ENCODE assay signal across 9 cellular contexts in genomic region chr15:84840741-84841429, GRCh38. TPM values are rescaled to one million over a fixed set of nuclear protein-coding genes. Genes with fewer than 3 reads are reported as not detected.
A peak's percentile ranks its signal among the peaks of the same experiment; 100 is the strongest.
DNase-seq lines count a peak whose midpoint lies in the region; ATAC-seq and TF ChIP-seq lines count a peak whose summit lies in the region.
"Had no signal": no experiment of that assay in that cellular context is flagged by ENCODE, and none has a peak within 500 bp of the region (broad histone marks: within the 10 kb centered on the region; RNA-seq: fewer than 3 reads in every experiment).

No MANE protein-coding gene starts in this region.

- H4K20me1 ChIP-seq in HCT116 (ENCODE audit: insufficient read depth): no peaks in the 10 kb centered on the region
- no peaks in the 10 kb centered on the region for H4K20me1 ChIP-seq in smooth muscle cell (ENCODE audit: low read depth)

- TF ChIP-seq CTCF in HCT116 (IDR thresholded peaks at IDR 0.05 in 2 of 3, conservative IDR thresholded peaks at IDR 0.05 in 1 of 3; ENCODE audit: borderline replicate concordance in 1 of 3, insufficient read depth in 1 of 3, low read depth in 2 of 3, low read length in 2 of 3) (no peak), smooth muscle cell (IDR thresholded peaks at IDR 0.05; ENCODE audit: borderline replicate concordance, insufficient read depth, poor library complexity, severe bottlenecking) (no peak), A673 (conservative IDR thresholded peaks at IDR 0.05; ENCODE audit: low read depth, low read length) (no peak)

- intact Hi-C loops in HCT116 (cut with micrococcal nuclease) (loop anchor here (10.0 kb wide), 1 partner anchor 204 kb away; no protein-coding TSS in a partner anchor), left ventricle myocardium superior (cut with micrococcal nuclease) (no loop called here), A673 (cut with micrococcal nuclease; ENCODE audit: unreplicated experiment) (loop anchor here (10.0 kb wide), 1 partner anchor 204 kb away; no protein-coding TSS in a partner anchor)

- H3K4me2 ChIP-seq in HCT116 (ENCODE audit: low read length) (peak overlapping the region; percentile 41), smooth muscle cell (peak overlapping the region; percentile 10)

- H3K27ac ChIP-seq in HCT116 (ENCODE audit: low read depth, low read length): peak overlapping the region; percentile 0; the same call in 1 of the 2 replicates
- peak overlapping the region; percentile 54 for H3K27ac ChIP-seq in smooth muscle cell (ENCODE audit: low read depth)
- H3K27ac ChIP-seq in A673 (ENCODE audit: low read depth, low read length, poor library complexity, severe bottlenecking): no peak overlapping the region

- no peak for TF ChIP-seq POLR2A in HCT116 (IDR thresholded peaks at IDR 0.05; ENCODE audit: borderline replicate concordance, extremely low read depth, insufficient read depth, insufficient read length)

- BruUV-seq in HCT116 (replicated peaks; lab: Mats Ljungman, UMichigan) (no TSS peak), A673 (replicated peaks; lab: Mats Ljungman, UMichigan) (no TSS peak)

- H3K27ac Mint-ChIP-seq in activated T-helper 17 cell treated with anti-CD3 and anti-CD28 coated beads, Interleukin-2, amount 50 U/mL, for 72 hours: peak overlapping the region; percentile 31
- H3K27ac Mint-ChIP-seq: activated B cell treated with CpG ODN at 0.5 μM for 24 hours had no signal

- POLR2A ChIA-PET in HCT116 (lab: Charles Lee) (interaction anchor here (1.0 kb wide), 1 partner anchor 89 kb away, joined by 3 read pairs; no protein-coding TSS in a partner anchor), A673 (lab: Charles Lee; ENCODE audit: low non-redundant PET) (no interaction called here)

- peak overlapping the region; percentile 13; the same call in 1 of the 2 replicates for H3K9ac ChIP-seq in HCT116 (ENCODE audit: low read length)
- H3K9ac ChIP-seq in smooth muscle cell (ENCODE audit: low read depth): peak overlapping the region; percentile 42

- H3K36me3 ChIP-seq in HCT116 (ENCODE audit: control insufficient read depth in 1 of 2, insufficient read depth in 2 of 2, low read length in 2 of 2): no peaks in the 10 kb centered on the region
- H3K36me3 ChIP-seq in smooth muscle cell (ENCODE audit: low read depth): no peaks in the 10 kb centered on the region
- H3K36me3 ChIP-seq in A673 (ENCODE audit: insufficient read depth, low read length, poor library complexity, severe bottlenecking): no peaks in the 10 kb centered on the region

- H2AFZ ChIP-seq in HCT116 (ENCODE audit: low read depth, low read length, poor library complexity, severe bottlenecking): no peak overlapping the region
- H2AFZ ChIP-seq in smooth muscle cell (ENCODE audit: low read depth): no peak overlapping the region

- H3K4me1 ChIP-seq in HCT116 (ENCODE audit: control insufficient read depth in 1 of 2, insufficient read depth in 2 of 2, low read length in 2 of 2) (peaks cover 13 to 27% of the 10 kb centered on the region in 2 experiments), smooth muscle cell (ENCODE audit: low read depth) (peaks cover 3% of the 10 kb centered on the region), A673 (ENCODE audit: insufficient read depth, low read length, poor library complexity, severe bottlenecking) (no peaks in the 10 kb centered on the region)

- DNase-seq in HCT116 (ENCODE audit: low read depth, low spot score) (peak; percentile 29), left ventricle myocardium superior (peak; percentile 82), smooth muscle cell (lab: John Stamatoyannopoulos, UW; ENCODE audit: unreplicated experiment) (no peak), A673 (ENCODE audit: low spot score) (no peak), NCI-H345 treated with DMSO at 0.1 percent for 48 hours (lab: John Stamatoyannopoulos, UW; ENCODE audit: unreplicated experiment) (no peak)
- DNase-seq: activated B cell treated with CpG ODN at 0.5 μM for 24 hours had no signal

- no peak overlapping the region for H3K4me3 ChIP-seq in HCT116 (replicated peaks in 1 of 2; ENCODE audit: low read depth in 1 of 2, low read length in 2 of 2)
- H3K4me3 ChIP-seq in smooth muscle cell: no peak overlapping the region
- no peak overlapping the region for H3K4me3 ChIP-seq in A673 (ENCODE audit: low read depth, low read length, poor library complexity, severe bottlenecking)

- H3K27me3 Mint-ChIP-seq in activated T-helper 17 cell treated with anti-CD3 and anti-CD28 coated beads, Interleukin-2, amount 50 U/mL, for 72 hours: peaks cover 13% of the 10 kb centered on the region
- H3K27me3 Mint-ChIP-seq: activated B cell treated with CpG ODN at 0.5 μM for 24 hours had no signal

- H3F3A ChIP-seq in smooth muscle cell (ENCODE audit: low read depth): no peaks in the 10 kb centered on the region

- TF ChIP-seq RAD21 in HCT116 (IDR thresholded peaks at IDR 0.05; ENCODE audit: low read depth): no peak

- WGBS in smooth muscle cell (ENCODE audit: low lambda C conversion rate): 81% methylated on average over 12 of the region's 12 CpGs

- H3K79me2 ChIP-seq in HCT116 (ENCODE audit: insufficient read depth, low read length): no peaks in the 10 kb centered on the region
- H3K79me2 ChIP-seq in smooth muscle cell (ENCODE audit: low read depth): peaks cover 8% of the 10 kb centered on the region

- CTCF ChIA-PET in HCT116 (lab: Charles Lee): interaction anchor here (0.8 kb wide), 1 partner anchor 38 kb away, joined by 4 read pairs; no protein-coding TSS in a partner anchor
- CTCF ChIA-PET in A673 (lab: Charles Lee): no interaction called here

- no peak overlapping the region for H3K4me3 Mint-ChIP-seq in activated T-helper 17 cell treated with anti-CD3 and anti-CD28 coated beads, Interleukin-2, amount 50 U/mL, for 72 hours
- H3K4me3 Mint-ChIP-seq: activated B cell treated with CpG ODN at 0.5 μM for 24 hours had no signal

- no peaks in the 10 kb centered on the region for H3K4me1 Mint-ChIP-seq in activated T-helper 17 cell treated with anti-CD3 and anti-CD28 coated beads, Interleukin-2, amount 50 U/mL, for 72 hours
- H3K4me1 Mint-ChIP-seq: activated B cell treated with CpG ODN at 0.5 μM for 24 hours had no signal

- H3K9me2 ChIP-seq in HCT116 (ENCODE audit: insufficient read depth): no peaks in the 10 kb centered on the region

- H3K9me3 Mint-ChIP-seq in activated T-helper 17 cell treated with anti-CD3 and anti-CD28 coated beads, Interleukin-2, amount 50 U/mL, for 72 hours: no peaks in the 10 kb centered on the region
- H3K9me3 Mint-ChIP-seq: activated B cell treated with CpG ODN at 0.5 μM for 24 hours had no signal

- RAD21 ChIA-PET in HCT116 (lab: Charles Lee; ENCODE audit: low non-redundant PET in 1 of 2, low total read pairs in 2 of 2, uncharacterized antibody in 2 of 2, unreplicated experiment in 2 of 2): no interaction called here

- H3K27me3 ChIP-seq in HCT116 (ENCODE audit: insufficient read depth, low read length) (no peaks in the 10 kb centered on the region), smooth muscle cell (ENCODE audit: low read depth) (no peaks in the 10 kb centered on the region), A673 (replicated peaks; ENCODE audit: insufficient read depth, low read depth, low read length, poor library complexity) (no peaks in the 10 kb centered on the region)

- peak; percentile 39; the same call in 1 of the 2 replicates for ATAC-seq in HCT116
- peak; percentile 38 for ATAC-seq in activated T-helper 17 cell treated with anti-CD3 and anti-CD28 coated beads, Interleukin-2, amount 50 U/mL, for 72 hours (replicated peaks)
- ATAC-seq in left ventricle myocardium superior: peak; percentile 81
- no peak for ATAC-seq in HG03469 (IDR thresholded peaks at IDR 0.05; ENCODE audit: unreplicated experiment)
- ATAC-seq in GM18498 (IDR thresholded peaks at IDR 0.05; ENCODE audit: unreplicated experiment): no peak

- H3K9me3 ChIP-seq in HCT116 (ENCODE audit: control insufficient read depth in 1 of 2, insufficient read depth in 1 of 2, low read depth in 1 of 2, low read length in 2 of 2) (no peaks in the 10 kb centered on the region), smooth muscle cell (replicated peaks; ENCODE audit: low read depth) (no peaks in the 10 kb centered on the region), A673 (ENCODE audit: low read depth, low read length, poor library complexity, severe bottlenecking) (no peaks in the 10 kb centered on the region)

- H3K36me3 Mint-ChIP-seq in activated T-helper 17 cell treated with anti-CD3 and anti-CD28 coated beads, Interleukin-2, amount 50 U/mL, for 72 hours (ENCODE audit: low read depth): no peaks in the 10 kb centered on the region

TF ChIP-seq in HCT116, 20 proteins besides CTCF, POLR2A, EP300 and RAD21:
- TF ChIP-seq CBX3 (IDR thresholded peaks at IDR 0.05; ENCODE audit: low read depth) (no peak), ELF1 (IDR thresholded peaks at IDR 0.05; ENCODE audit: borderline replicate concordance, low read depth) (no peak), SP1 (IDR thresholded peaks at IDR 0.05; ENCODE audit: low read depth) (peak; percentile 77), JUND (IDR thresholded peaks at IDR 0.05) (no peak), POLR2AphosphoS5 (IDR thresholded peaks at IDR 0.05; ENCODE audit: low read depth, low read length) (peak; percentile 59)
- TF ChIP-seq, protein P1, sequence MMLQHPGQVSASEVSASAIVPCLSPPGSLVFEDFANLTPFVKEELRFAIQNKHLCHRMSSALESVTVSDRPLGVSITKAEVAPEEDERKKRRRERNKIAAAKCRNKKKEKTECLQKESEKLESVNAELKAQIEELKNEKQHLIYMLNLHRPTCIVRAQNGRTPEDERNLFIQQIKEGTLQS (IDR thresholded peaks at IDR 0.05): no peak

RNA-seq across cellular contexts. Expression of gene ALPK3, which starts 23.7 kb away (rescaled TPM):
- 2.0 TPM for total RNA-seq in HCT116 (2021; ENCODE audit: unreplicated experiment)
- polyA plus RNA-seq in HCT116 (2012): 1.5 and 1.7 TPM in 2 replicates
- 1 to 10 TPM in 1 of 2 donors, under 1 TPM in 1; 0.29 to 1.1 TPM for total RNA-seq in activated T-helper 17 cell treated with anti-CD3 and anti-CD28 coated beads, Interleukin-2, amount 50 U/mL, for 72 hours
- total RNA-seq in left ventricle myocardium superior: 118 TPM
- total RNA-seq in smooth muscle cell: 10.4 and 18.8 TPM in 2 replicates
- 3.5 and 6.1 TPM in 2 replicates for polyA plus RNA-seq in smooth muscle cell
- total RNA-seq in A673 (2021): 0.67 and 0.70 TPM in 2 replicates

RNA-seq across cellular contexts. Expression of gene SLC28A1, which starts 43.6 kb away (rescaled TPM):
- total RNA-seq in HCT116 (2021; ENCODE audit: unreplicated experiment) (not detected), left ventricle myocardium superior (0.50 TPM), smooth muscle cell (not detected in 2 replicates), A673 (2021) (not detected in 2 replicates)
- 0.02 TPM in 1 of 2 replicates, not detected in the other for polyA plus RNA-seq in HCT116 (2012)
- not detected for total RNA-seq in activated T-helper 17 cell treated with anti-CD3 and anti-CD28 coated beads, Interleukin-2, amount 50 U/mL, for 72 hours
- 0.09 and 0.63 TPM in 2 replicates for polyA plus RNA-seq in smooth muscle cell
- total RNA-seq: activated B cell treated with CpG ODN at 0.5 μM for 24 hours had no signal

Comparison
In these comparisons a context has a peak if more than half of its experiments do, and no peak if none do; other contexts are left out.
1. ATAC-seq: peak in HCT116 (single experiment), activated T-helper 17 cell treated with anti-CD3 and anti-CD28 coated beads, Interleukin-2, amount 50 U/mL, for 72 hours (single experiment) and left ventricle myocardium superior (single experiment); none in HG03469 (single experiment) and GM18498 (single experiment).
2. DNase-seq: peak in HCT116 (single experiment) and left ventricle myocardium superior (single experiment); none in smooth muscle cell (single experiment), A673 (single experiment) and NCI-H345 treated with DMSO at 0.1 percent for 48 hours (single experiment).